ENCODE assay signal across 28 cellular contexts in genomic region chr16:71340406-71340805, GRCh38. TPM values are rescaled to one million over a fixed set of nuclear protein-coding genes. Genes with fewer than 3 reads are reported as not detected.
"Had no signal": no experiment of that assay in that cellular context is flagged by ENCODE, and none has a peak within 500 bp of the region (broad histone marks: within the 10 kb centered on the region; RNA-seq: fewer than 3 reads in every experiment).

No MANE protein-coding gene starts in this region.

- H3K4me1 ChIP-seq: heart right ventricle, left lung, parathyroid adenoma, psoas muscle, right lobe of liver, stomach, testis, thyroid gland, transverse colon, upper lobe of left lung, vagina had no signal

- H3K4me3 ChIP-seq: heart right ventricle, hepatocyte, left lung, lung, mucosa of descending colon, psoas muscle, right lobe of liver, smooth muscle cell, stomach, testis, thyroid gland, transverse colon, upper lobe of left lung, vagina had no signal

- H3K4me2 ChIP-seq: hepatocyte, smooth muscle cell had no signal

- ATAC-seq: heart right ventricle; left colon; left lung; mucosa of descending colon; naive thymus-derived CD4-positive, alpha-beta T cell; natural killer cell treated with Interleukin-12 subunit alpha and Interleukin-12 subunit beta and Interleukin-15 and Interleukin-18, amount 100 ng/mL, for 72 hours; psoas muscle; right lobe of liver; stimulated activated memory B cell treated with anti-CD40 and anti-IgM and Interleukin-4, amounts not matched to agents 10 μg/mL and 1 μg/mL and 100 μg/mL, for 72 hours; stimulated activated naive CD8-positive, alpha-beta T cell treated with anti-CD3 and anti-CD28 coated beads, Interleukin-15, Interleukin-2, amounts not matched to agents 100 U/mL and 50 U/mL, for 24 hours had no signal

- H3K27me3 ChIP-seq: hepatocyte, right lobe of liver, testis, thyroid gland, transverse colon, upper lobe of left lung, vagina had no signal

- H3K36me3 Mint-ChIP-seq: memory B cell; naive thymus-derived CD4-positive, alpha-beta T cell; natural killer cell treated with Interleukin-12 subunit alpha and Interleukin-12 subunit beta and Interleukin-15 and Interleukin-18, amount 100 ng/mL, for 72 hours; stimulated activated memory B cell treated with anti-CD40 and anti-IgM and Interleukin-4, amounts not matched to agents 10 μg/mL and 1 μg/mL and 100 μg/mL, for 72 hours had no signal

- H3K27ac Mint-ChIP-seq: memory B cell; naive thymus-derived CD4-positive, alpha-beta T cell; natural killer cell treated with Interleukin-12 subunit alpha and Interleukin-12 subunit beta and Interleukin-15 and Interleukin-18, amount 100 ng/mL, for 72 hours; stimulated activated memory B cell treated with anti-CD40 and anti-IgM and Interleukin-4, amounts not matched to agents 10 μg/mL and 1 μg/mL and 100 μg/mL, for 72 hours had no signal

- H3K9ac ChIP-seq: parathyroid adenoma had no signal

- H3K36me3 ChIP-seq: heart right ventricle, left lung, right lobe of liver, stomach, thyroid gland, transverse colon, upper lobe of left lung, vagina had no signal

- DNase-seq: heart right ventricle; kidney; left colon; left lung; midbrain; mucosa of descending colon; naive thymus-derived CD4-positive, alpha-beta T cell; nucleus accumbens; psoas muscle; right lobe of liver; stimulated activated CD4-positive, alpha-beta T cell treated with anti-CD3 and anti-CD28 coated beads, Interleukin-1b, Interleukin-23, amount 100 ng/mL, for 48 hours; stimulated activated CD4-positive, alpha-beta T cell treated with anti-CD3 and anti-CD28 coated beads, Interleukin-2, amount 100 ng/mL, for 48 hours; stimulated activated CD4-positive, alpha-beta T cell treated with anti-CD3 and anti-CD28 coated beads, Interleukin-4, amount 100 ng/mL, for 4 hours; stimulated activated CD8-positive, alpha-beta memory T cell treated with anti-CD3 and anti-CD28 coated beads, Interleukin-4, amount 100 ng/mL, for 48 hours; stimulated activated naive CD8-positive, alpha-beta T cell treated with anti-CD3 and anti-CD28 coated beads, Interleukin-15, Interleukin-2, amounts not matched to agents 100 U/mL and 50 U/mL, for 24 hours; stomach; testis; thyroid gland; transverse colon; upper lobe of left lung had no signal

- H3K9me3 ChIP-seq: left lung, mucosa of descending colon, right lobe of liver, stomach, testis, thyroid gland, transverse colon, upper lobe of left lung, vagina had no signal

- H3K9me3 Mint-ChIP-seq: natural killer cell treated with Interleukin-12 subunit alpha and Interleukin-12 subunit beta and Interleukin-15 and Interleukin-18, amount 100 ng/mL, for 72 hours had no signal

- H3K4me1 Mint-ChIP-seq: memory B cell; stimulated activated memory B cell treated with anti-CD40 and anti-IgM and Interleukin-4, amounts not matched to agents 10 μg/mL and 1 μg/mL and 100 μg/mL, for 72 hours had no signal

- FAIRE-seq: kidney had no signal

- H3K27ac ChIP-seq: heart right ventricle, hepatocyte, left lung, parathyroid adenoma, psoas muscle, right lobe of liver, stomach, testis, thyroid gland, transverse colon, upper lobe of left lung, vagina had no signal

- H3K79me2 ChIP-seq: hepatocyte, parathyroid adenoma had no signal

- H2AFZ ChIP-seq: hepatocyte, parathyroid adenoma had no signal

- H3K4me3 Mint-ChIP-seq: memory B cell; naive thymus-derived CD4-positive, alpha-beta T cell; natural killer cell treated with Interleukin-12 subunit alpha and Interleukin-12 subunit beta and Interleukin-15 and Interleukin-18, amount 100 ng/mL, for 72 hours; stimulated activated memory B cell treated with anti-CD40 and anti-IgM and Interleukin-4, amounts not matched to agents 10 μg/mL and 1 μg/mL and 100 μg/mL, for 72 hours had no signal

RNA-seq across cellular contexts. Expression of gene CALB2, which starts 18.1 kb away (rescaled TPM):
- total RNA-seq: naive thymus-derived CD4-positive, alpha-beta T cell; natural killer cell treated with Interleukin-12 subunit alpha and Interleukin-12 subunit beta and Interleukin-15 and Interleukin-18, amount 100 ng/mL, for 72 hours; right lobe of liver had no signal
- polyA plus RNA-seq: naive thymus-derived CD4-positive, alpha-beta T cell had no signal
